ENCODE assay signal across 10 cellular contexts in the genomic region with DNA sequence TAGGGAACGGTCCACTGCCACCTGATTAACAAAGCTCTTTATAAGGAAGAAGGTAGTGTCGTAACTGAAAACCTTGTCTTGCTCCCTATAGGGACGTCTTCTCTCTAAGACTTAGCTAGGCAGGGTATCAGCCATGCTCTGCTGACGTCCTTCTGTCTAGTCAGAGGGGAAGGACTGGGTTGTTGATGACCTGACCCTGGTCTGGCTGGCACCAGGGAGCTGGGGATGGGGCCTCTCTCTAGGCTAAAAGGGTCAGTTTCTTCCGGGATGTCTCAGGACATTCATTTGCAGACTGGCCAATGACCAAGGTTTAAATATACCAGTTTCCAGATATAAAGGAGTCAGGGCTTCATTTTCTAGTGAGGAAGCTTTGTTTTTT. TPM values are rescaled to one million over a fixed set of nuclear protein-coding genes. Genes with fewer than 3 reads are reported as not detected.
"Had no signal": no experiment of that assay in that cellular context is flagged by ENCODE, and none has a peak within 500 bp of the region (broad histone marks: within the 10 kb centered on the region; RNA-seq: fewer than 3 reads in every experiment).

No MANE protein-coding gene starts in this region.

- H3K9me3 Mint-ChIP-seq: HFFc6 had no signal

- ATAC-seq: HCT116, HepG2, K562 had no signal

- H3K36me3 ChIP-seq: HAP-1 had no signal

- H3K4me3 ChIP-seq: HAP-1, K562 had no signal

- H3K27ac Mint-ChIP-seq: HFFc6 had no signal

- DNase-seq: GOT3, H7, HFFc6 had no signal

- H3K27ac ChIP-seq: HL-60 had no signal

- H3K4me1 ChIP-seq: HAP-1 had no signal

- H3K4me3 Mint-ChIP-seq: HFFc6 had no signal

- H3K9me3 ChIP-seq: HAP-1 had no signal

RNA-seq across cellular contexts. Expression of gene CYP17A1, which starts 9.6 kb away (rescaled TPM):
- total RNA-seq: H4, H7, HFFc6, HT1080 had no signal
- polyA plus RNA-seq: K562 had no signal

RNA-seq across cellular contexts. Expression of gene AS3MT, which starts 41.7 kb away (rescaled TPM):
- total RNA-seq: H4 had no signal
